11 cellular contexts compared by ENCODE assay signal in genomic region chr2:127087780-127088495, GRCh38. TPM values are rescaled to one million over a fixed set of nuclear protein-coding genes. Genes with fewer than 3 reads are reported as not detected.
DNase-seq lines count a peak whose midpoint lies in the region; ATAC-seq and TF ChIP-seq lines count a peak whose summit lies in the region.
"Had no signal": no experiment of that assay in that cellular context is flagged by ENCODE, and none has a peak within 500 bp of the region (broad histone marks: within the 10 kb centered on the region; RNA-seq: fewer than 3 reads in every experiment).

No MANE protein-coding gene starts in this region.

- ATAC-seq in GM18502 (IDR thresholded peaks at IDR 0.05; ENCODE audit: poor library complexity, unreplicated experiment) (no peak), HG03439 (IDR thresholded peaks at IDR 0.05; ENCODE audit: unreplicated experiment) (no peak)

- H3K36me3 ChIP-seq in Peyer's patch (no peaks in the 10 kb centered on the region), tibial artery (no peaks in the 10 kb centered on the region)

- TF ChIP-seq POLR2A in Peyer's patch (IDR thresholded peaks at IDR 0.05) = no peak

- DNase-seq in Peyer's patch (no peak), dorsolateral prefrontal cortex (no peak), myocyte (ENCODE audit: low read depth) (peak; percentile 88), tibial artery (no peak), occipital lobe (lab: John Stamatoyannopoulos, UW) (no peak)
- DNase-seq in activated CD4-positive, CD25-positive, alpha-beta regulatory T cell (lab: John Stamatoyannopoulos, UW) = no peak
- DNase-seq: activated CD4-positive, alpha-beta memory T cell treated with anti-CD3 and anti-CD28 coated beads, Interleukin-2, amount 10 ng/mL, durations not matched to agents 7 days and 5 days; DMS79 treated with DMSO at 0.1 percent for 48 hours; NCI-H446 treated with DMSO at 0.1 percent for 48 hours had no signal

- H3K27me3 ChIP-seq in Peyer's patch (no peaks in the 10 kb centered on the region), dorsolateral prefrontal cortex (no peaks in the 10 kb centered on the region), tibial artery (no peaks in the 10 kb centered on the region)

- H3K9me3 ChIP-seq in Peyer's patch (no peaks in the 10 kb centered on the region), tibial artery (no peaks in the 10 kb centered on the region)

- peaks cover 5 to 50% (median 17%) of the 10 kb centered on the region in 4 donors for H3K4me1 ChIP-seq in Peyer's patch
- H3K4me1 ChIP-seq in tibial artery = peaks cover 0 to 34% (median 16%) of the 10 kb centered on the region in 4 donors

- intact Hi-C loops in dorsolateral prefrontal cortex (cut with DNase I) = no loop called here
- intact Hi-C loops in tibial artery (cut with DNase I; ENCODE audit: low total_unique reads) = no loop called here

- TF ChIP-seq CTCF in Peyer's patch (IDR thresholded peaks at IDR 0.05) (no peak), dorsolateral prefrontal cortex (IDR thresholded peaks at IDR 0.05 in 54 of 56, conservative IDR thresholded peaks at IDR 0.05 in 2 of 56; ENCODE audit: low read depth in 1 of 56, partially characterized antibody in 56 of 56) (no peak), tibial artery (IDR thresholded peaks at IDR 0.05) (no peak)

- H3K4me3 ChIP-seq in Peyer's patch (no peak overlapping the region), dorsolateral prefrontal cortex (peak overlapping the region in 34 of 59 donors; percentile 1 to 51 (median 26)), tibial artery (no peak overlapping the region)

- H3K27ac ChIP-seq in Peyer's patch (peak overlapping the region; percentile 42 to 69 (median 64)), dorsolateral prefrontal cortex (peak overlapping the region; percentile 30 to 99 (median 88)), tibial artery (peak overlapping the region; percentile 23 to 40)

RNA-seq across cellular contexts. Expression of gene BIN1, which starts 19.0 kb away (rescaled TPM):
- 10 to 100 TPM; 22.2 to 81.7 (median 47.2) TPM for total RNA-seq in Peyer's patch
- total RNA-seq in dorsolateral prefrontal cortex = 100 to 1,000 TPM; 151 to 703 (median 290) TPM
- 3,190 and 3,208 TPM in 2 replicates for total RNA-seq in myocyte
- polyA plus RNA-seq in myocyte (2012) = 771 TPM
- 45.2 TPM for total RNA-seq in occipital lobe

Comparison
In these comparisons a context has a peak if more than half of its experiments do, and no peak if none do; other contexts are left out.
1. H3K27ac ChIP-seq: peak in every context shown above with its lines; median percentile 88 in dorsolateral prefrontal cortex; 64 in Peyer's patch; 32 in tibial artery.
2. H3K4me3 ChIP-seq: peak in dorsolateral prefrontal cortex (34 of 59); none in Peyer's patch (0 of 4) and tibial artery (0 of 2).